13 cellular contexts compared by ENCODE assay signal in the genomic region with DNA sequence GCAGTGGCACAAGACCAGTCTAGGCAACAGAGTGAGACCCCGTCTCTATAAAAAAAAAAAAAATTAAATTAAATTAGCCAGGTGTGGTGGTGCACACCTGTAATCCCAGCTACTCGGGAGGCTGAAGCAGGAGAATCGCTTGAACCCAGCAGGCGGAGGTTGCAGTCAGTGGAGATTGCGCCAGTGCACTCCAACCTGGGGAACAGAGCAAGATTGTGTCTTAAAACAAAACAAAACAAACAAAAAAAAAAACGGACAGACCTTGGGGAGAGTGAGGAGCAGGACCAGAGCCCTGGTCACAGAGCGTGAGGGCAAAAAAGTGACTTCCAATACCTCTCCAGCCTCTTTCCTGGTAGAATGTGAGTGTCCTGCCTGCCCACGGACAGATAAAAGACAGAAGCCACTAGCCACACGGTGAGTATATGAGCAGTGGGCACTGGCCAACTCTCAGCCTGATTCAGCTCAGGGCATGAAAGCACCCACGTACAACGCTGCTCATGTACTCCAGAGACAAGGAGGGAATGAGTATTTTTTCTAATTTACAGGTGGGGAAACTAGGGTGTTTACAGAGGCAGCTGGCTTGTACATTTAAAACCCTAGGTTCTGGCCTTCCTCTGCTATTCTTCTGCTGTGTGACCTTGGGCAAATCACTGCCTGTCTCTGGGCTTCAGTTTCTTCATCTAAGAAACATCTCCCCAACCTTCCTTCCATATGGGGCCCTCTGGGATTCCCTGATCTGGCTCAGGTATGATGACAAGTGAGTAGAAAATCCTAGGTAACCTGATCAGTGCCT. TPM values are rescaled to one million over a fixed set of nuclear protein-coding genes. Genes with fewer than 3 reads are reported as not detected.
DNase-seq lines count a peak whose midpoint lies in the region; ATAC-seq and TF ChIP-seq lines count a peak whose summit lies in the region.
"Had no signal": no experiment of that assay in that cellular context is flagged by ENCODE, and none has a peak within 500 bp of the region (broad histone marks: within the 10 kb centered on the region; RNA-seq: fewer than 3 reads in every experiment).

No MANE protein-coding gene starts in this region.

- no peaks in the 10 kb centered on the region for H3K36me3 Mint-ChIP-seq in MCF 10A (ENCODE audit: insufficient read depth, unreplicated experiment)

- H3K79me2 ChIP-seq in mammary epithelial cell (ENCODE audit: insufficient read depth, low read length) = no peaks in the 10 kb centered on the region

- H4K20me1 ChIP-seq in mammary epithelial cell (ENCODE audit: insufficient read depth, low read length) = no peaks in the 10 kb centered on the region

- H3K36me3 ChIP-seq in breast epithelium = no peaks in the 10 kb centered on the region
- H3K36me3 ChIP-seq in mammary epithelial cell (ENCODE audit: insufficient read depth, low read length) = no peaks in the 10 kb centered on the region
- no peaks in the 10 kb centered on the region for H3K36me3 ChIP-seq in upper lobe of right lung
- H3K36me3 ChIP-seq: SJSA1 had no signal

- ATAC-seq in upper lobe of right lung (no peak), HG03469 (IDR thresholded peaks at IDR 0.05; ENCODE audit: unreplicated experiment) (no peak)
- ATAC-seq: left colon had no signal

- H3K9me3 ChIP-seq in breast epithelium = no peaks in the 10 kb centered on the region
- H3K9me3 ChIP-seq in mammary epithelial cell (replicated peaks; ENCODE audit: insufficient read depth, low read length) = no peaks in the 10 kb centered on the region
- H3K9me3 ChIP-seq in upper lobe of right lung = no peaks in the 10 kb centered on the region

- no peaks in the 10 kb centered on the region for H3K9me3 Mint-ChIP-seq in MCF 10A (ENCODE audit: unreplicated experiment)
- H3K9me3 Mint-ChIP-seq: central memory CD8-positive, alpha-beta T cell had no signal

- BruUV-seq in MCF 10A (replicated peaks; lab: Mats Ljungman, UMichigan) (no TSS peak), mammary epithelial cell (replicated peaks; lab: Mats Ljungman, UMichigan) (no TSS peak)

- peaks cover 9% of the 10 kb centered on the region for H3K27me3 Mint-ChIP-seq in MCF 10A (ENCODE audit: insufficient read depth, unreplicated experiment)

- POLR2A ChIA-PET in MCF 10A (lab: Yijun Ruan, JAX) = interaction anchor here (0.6 to 10.8 kb wide), 5 partner anchors 17 to 120 kb away, joined by 3 to 299 read pairs (median 3); partner anchors contain the start of genes ARPC5L, RPL35 and WDR38

- TF ChIP-seq CTCF in breast epithelium (IDR thresholded peaks at IDR 0.05) (no peak), MCF 10A (IDR thresholded peaks at IDR 0.05; ENCODE audit: unreplicated experiment) (no peak), mammary epithelial cell (conservative IDR thresholded peaks at IDR 0.05 in 1 of 2, IDR thresholded peaks at IDR 0.05 in 1 of 2; ENCODE audit: extremely low read depth in 1 of 2, insufficient read depth in 1 of 2, low read depth in 1 of 2, low read length in 2 of 2) (no peak), upper lobe of right lung (IDR thresholded peaks at IDR 0.05) (no peak)

- H3K27ac Mint-ChIP-seq in MCF 10A (ENCODE audit: low read depth, unreplicated experiment) = no peak overlapping the region

- intact Hi-C loops in breast epithelium (cut with DNase I; ENCODE audit: low total_unique reads) = loop anchor here (10.0 kb wide), 1 partner anchor 756 kb away; no protein-coding TSS in a partner anchor
- intact Hi-C loops in MCF 10A (cut with micrococcal nuclease) = no loop called here
- intact Hi-C loops in mammary epithelial cell (cut with micrococcal nuclease) = loop anchor here (1.0 kb wide), 1 partner anchor 56 kb away; no protein-coding TSS in a partner anchor
- intact Hi-C loops in upper lobe of right lung (cut with DNase I) = no loop called here

- H3K27ac ChIP-seq in breast epithelium (peak overlapping the region; percentile 77 to 92), mammary epithelial cell (ENCODE audit: insufficient read depth, low read depth, low read length) (no peak overlapping the region), upper lobe of right lung (no peak overlapping the region)

- H3K4me1 ChIP-seq in breast epithelium = peaks cover 6 to 15% of the 10 kb centered on the region in 2 donors
- peaks cover 29% of the 10 kb centered on the region for H3K4me1 ChIP-seq in mammary epithelial cell (ENCODE audit: insufficient read depth, low read length)
- H3K4me1 ChIP-seq in upper lobe of right lung = peaks cover 21% of the 10 kb centered on the region

- peak overlapping the region; percentile 1 for H3K4me2 ChIP-seq in mammary epithelial cell (ENCODE audit: insufficient read depth, low read depth, low read length)

- 64% methylated on average over 11 of the region's 11 CpGs for WGBS in mammary epithelial cell (ENCODE audit: low coverage, missing lambda C conversion rate)

- H2AFZ ChIP-seq in mammary epithelial cell (ENCODE audit: low read depth, low read length) = no peak overlapping the region

- H3K4me1 Mint-ChIP-seq in MCF 10A (ENCODE audit: insufficient read depth, unreplicated experiment) = peaks cover 31% of the 10 kb centered on the region

- H3K4me3 ChIP-seq in breast epithelium (peak overlapping the region in 1 of 3 donors; percentile 53), mammary epithelial cell (replicated peaks in 1 of 3; ENCODE audit: insufficient read depth in 1 of 3, low read depth in 2 of 3, low read length in 3 of 3) (no peak overlapping the region), upper lobe of right lung (no peak overlapping the region)
- H3K4me3 ChIP-seq: SJSA1 had no signal

- TF ChIP-seq POLR2A in breast epithelium (IDR thresholded peaks at IDR 0.05) = no peak

- dilution Hi-C loops in mammary epithelial cell (cut with HindIII; ENCODE audit: low sequenced_read_pairs) = loop anchor here (10.0 kb wide), 1 partner anchor 596 kb away; no protein-coding TSS in a partner anchor

- no peak overlapping the region for H3K4me3 Mint-ChIP-seq in MCF 10A (ENCODE audit: unreplicated experiment)
- H3K4me3 Mint-ChIP-seq: central memory CD8-positive, alpha-beta T cell had no signal

- H3K27me3 ChIP-seq in breast epithelium = no peaks in the 10 kb centered on the region
- no peaks in the 10 kb centered on the region for H3K27me3 ChIP-seq in mammary epithelial cell (ENCODE audit: insufficient read depth, low read length)
- no peaks in the 10 kb centered on the region for H3K27me3 ChIP-seq in upper lobe of right lung
- H3K27me3 ChIP-seq: SJSA1 had no signal

- DNase-seq in breast epithelium (ENCODE audit: low spot score in 2 of 2) (no peak), MCF 10A (ENCODE audit: unreplicated experiment) (no peak), mammary epithelial cell (no peak), myocyte (ENCODE audit: low read depth) (peak; percentile 57), upper lobe of right lung (peak; percentile 31), occipital lobe (lab: John Stamatoyannopoulos, UW) (no peak), D341Med (ENCODE audit: low spot score) (no peak)
- DNase-seq: left colon, NCI-H1092, substantia nigra had no signal

- in situ Hi-C loops in mammary epithelial cell (cut with MboI; ENCODE audit: low sequenced_read_pairs in 2 of 2) = loop anchor here (10.0 kb wide), 2 partner anchors 366 to 596 kb away; partner anchors contain the start of gene SCAI (in 1 of the 2)

- CTCF ChIA-PET in MCF 10A (lab: Yijun Ruan, JAX) = interaction anchor here (0.6 to 13.3 kb wide), 11 partner anchors 8 to 1763 kb away, joined by 3 to 927 read pairs (median 4); partner anchors contain the start of genes ARPC5L, NR6A1, RPL35 and WDR38
- CTCF ChIA-PET in mammary epithelial cell (lab: Charles Lee; ENCODE audit: low non-redundant PET) = interaction anchor here (0.6 to 4.1 kb wide), 2 partner anchors 54 to 74 kb away, joined by 3 to 32 read pairs; partner anchors contain the start of gene WDR38

- no peak overlapping the region for H3K9ac ChIP-seq in mammary epithelial cell (ENCODE audit: insufficient read depth, low read length)

RNA-seq across cellular contexts. Expression of gene OLFML2A, which starts 1.8 kb away (rescaled TPM):
- 10 to 100 TPM; 11.4 to 25.2 (median 11.4) TPM for total RNA-seq in breast epithelium
- total RNA-seq in MCF 10A (2022) = 0.21 and 0.25 TPM in 2 replicates
- total RNA-seq in mammary epithelial cell = 1 to 10 TPM; 4.2 to 6.2 TPM
- polyA plus RNA-seq in mammary epithelial cell = 1.6 TPM
- polyA minus RNA-seq in mammary epithelial cell = 2.3 TPM
- total RNA-seq in myocyte = 253 and 530 TPM in 2 replicates
- 57.0 TPM for polyA plus RNA-seq in myocyte (2012)
- 39.5 TPM for total RNA-seq in upper lobe of right lung
- 2.5 TPM for total RNA-seq in occipital lobe

RNA-seq across cellular contexts. Expression of gene NR6A1, which starts 7.7 kb away (rescaled TPM):
- total RNA-seq in breast epithelium = 1 to 10 TPM; 1.3 to 5.3 (median 3.9) TPM
- total RNA-seq in MCF 10A (2022) = 0.91 and 2.0 TPM in 2 replicates
- total RNA-seq in mammary epithelial cell = 1 to 10 TPM; 3.2 to 4.8 TPM
- polyA plus RNA-seq in mammary epithelial cell = 0.76 TPM
- polyA minus RNA-seq in mammary epithelial cell = 1.1 TPM
- 1.9 and 2.1 TPM in 2 replicates for total RNA-seq in myocyte
- polyA plus RNA-seq in myocyte (2012) = 0.95 TPM
- 4.0 TPM for total RNA-seq in upper lobe of right lung
- total RNA-seq in occipital lobe = 2.0 TPM

Comparison
In these comparisons a context has a peak if more than half of its experiments do, and no peak if none do; other contexts are left out.
1. H3K27ac ChIP-seq: peak in breast epithelium (2 of 2); none in mammary epithelial cell (single experiment) and upper lobe of right lung (single experiment).
2. intact Hi-C loops: an anchor here in breast epithelium (10.0 kb wide) and mammary epithelial cell (1.0 kb wide); none called in MCF 10A and upper lobe of right lung.
3. DNase-seq: peak in myocyte (single experiment) and upper lobe of right lung (single experiment); none in breast epithelium (0 of 2), MCF 10A (single experiment), mammary epithelial cell (single experiment), occipital lobe (single experiment) and D341Med (single experiment).